Comparison of ENCODE assay signal across 11 cellular contexts in genomic region chr15:81275711-81276417, GRCh38. TPM values are rescaled to one million over a fixed set of nuclear protein-coding genes. Genes with fewer than 3 reads are reported as not detected.
DNase-seq lines count a peak whose midpoint lies in the region; ATAC-seq, FAIRE-seq and TF ChIP-seq lines count a peak whose summit lies in the region.
"Had no signal": no experiment of that assay in that cellular context is flagged by ENCODE, and none has a peak within 500 bp of the region (broad histone marks: within the 10 kb centered on the region; RNA-seq: fewer than 3 reads in every experiment).

No MANE protein-coding gene starts in this region.

- CTCF ChIA-PET in H1 (lab: Charles Lee; ENCODE audit: partially characterized antibody) = interaction anchor here (0.9 to 6.6 kb wide), 28 partner anchors 8 to 194 kb away, joined by 3 to 94 read pairs (median 6); partner anchors contain the start of gene TMC3
- CTCF ChIA-PET in naive thymus-derived CD4-positive, alpha-beta T cell (lab: Charles Lee) = interaction anchor here (0.7 to 6.2 kb wide), 19 partner anchors 8 to 169 kb away, joined by 3 to 128 read pairs (median 8); partner anchors contain the start of gene STARD5

- no peak overlapping the region for H2AK5ac ChIP-seq in H1 (ENCODE audit: low read depth, low read length)

- no peak overlapping the region for H3K23ac ChIP-seq in H1 (ENCODE audit: insufficient read length)

- peaks cover 11% of the 10 kb centered on the region for H3F3A ChIP-seq in GM23248 (ENCODE audit: insufficient read depth)

- H3K18ac ChIP-seq in H1 (ENCODE audit: extremely low read depth, low read length) = no peak overlapping the region

- H3K4me2 ChIP-seq in GM23248 (ENCODE audit: unreplicated experiment) = peak overlapping the region; percentile 40
- no peak overlapping the region for H3K4me2 ChIP-seq in H1 (ENCODE audit: insufficient read depth in 1 of 2, low read depth in 2 of 2, low read length in 2 of 2)

- peak overlapping the region; percentile 13; the same call in 1 of the 2 replicates for H2AFZ ChIP-seq in GM23248
- H2AFZ ChIP-seq in H1 (ENCODE audit: low read length) = 0 out of 2 replicates have a peak overlapping the region, but pooled peaks have one; percentile 33

- no peaks in the 10 kb centered on the region for H3K79me1 ChIP-seq in H1 (ENCODE audit: low read depth, low read length)

- H3K9me3 ChIP-seq in GM23248 (ENCODE audit: low read depth) = no peaks in the 10 kb centered on the region
- peaks cover 6 to 12% of the 10 kb centered on the region in 2 experiments; a peak in 2 of 4 replicates for H3K9me3 ChIP-seq in H1 (ENCODE audit: insufficient read depth in 2 of 2, low read depth in 1 of 2, low read length in 1 of 2)
- H3K9me3 ChIP-seq in naive thymus-derived CD4-positive, alpha-beta T cell (ENCODE audit: control insufficient read depth in 2 of 3, low read length in 3 of 3) = no peaks in the 10 kb centered on the region
- H3K9me3 ChIP-seq in mucosa of descending colon = no peaks in the 10 kb centered on the region

- H4K91ac ChIP-seq in H1 (replicated peaks; ENCODE audit: insufficient read length, low read length) = no peak overlapping the region

- H3K27me3 Mint-ChIP-seq in naive thymus-derived CD4-positive, alpha-beta T cell = no peaks in the 10 kb centered on the region
- H3K27me3 Mint-ChIP-seq in HFFc6 (ENCODE audit: insufficient read depth) = peaks cover 15% of the 10 kb centered on the region

- no peak for FAIRE-seq in H1 (lab: Jason Lieb, UNC)

- H3K4me1 ChIP-seq in GM23248 (ENCODE audit: insufficient read depth) (peaks cover 12% of the 10 kb centered on the region), H1 (replicated peaks in 1 of 4; ENCODE audit: control insufficient read depth in 3 of 4, insufficient read depth in 4 of 4, low read length in 3 of 4) (no peaks in the 10 kb centered on the region), mucosa of descending colon (ENCODE audit: low read depth) (peaks cover 17% of the 10 kb centered on the region)
- peaks cover 0 to 35% of the 10 kb centered on the region in 2 donors for H3K4me1 ChIP-seq in naive thymus-derived CD4-positive, alpha-beta T cell (ENCODE audit: control insufficient read depth in 2 of 2, insufficient read depth in 2 of 2, low read length in 2 of 2)

- no peak overlapping the region for H4K5ac ChIP-seq in H1 (ENCODE audit: insufficient read length, low read depth, low read length)

- peaks cover 21 to 66% (median 62%) of the 10 kb centered on the region in 7 donors for H3K4me1 Mint-ChIP-seq in naive thymus-derived CD4-positive, alpha-beta T cell
- peaks cover 12% of the 10 kb centered on the region for H3K4me1 Mint-ChIP-seq in HFFc6 (ENCODE audit: low read depth)
- H3K4me1 Mint-ChIP-seq: nephron had no signal

- no peak overlapping the region for H2BK12ac ChIP-seq in H1 (ENCODE audit: low read depth, low read length)

- DNase-seq in AG09319 (ENCODE audit: extremely low read depth, low read depth) (peak; percentile 29), GM23248 (peak; percentile 21), H1 (ENCODE audit: low read depth in 1 of 2, low spot score in 2 of 2) (no peak), mucosa of descending colon (no peak), HFFc6 (no peak), COLO668 (lab: John Stamatoyannopoulos, UW; ENCODE audit: unreplicated experiment) (no peak)
- no peak for DNase-seq in naive thymus-derived CD4-positive, alpha-beta T cell

- no peak for TF ChIP-seq EP300 in H1 (IDR thresholded peaks at IDR 0.05; ENCODE audit: borderline replicate concordance in 1 of 2, low read depth in 2 of 2, low read length in 2 of 2)

- no peak overlapping the region for H2BK5ac ChIP-seq in H1 (ENCODE audit: low read depth, low read length)

- H4K20me1 ChIP-seq in GM23248 (ENCODE audit: insufficient read depth) (no peaks in the 10 kb centered on the region), H1 (replicated peaks in 1 of 2; ENCODE audit: control insufficient read depth in 1 of 2, insufficient read depth in 2 of 2, low read length in 2 of 2) (no peaks in the 10 kb centered on the region)

- H3K27ac ChIP-seq in GM23248 (no peak overlapping the region), H1 (ENCODE audit: low read depth, low read length) (no peak overlapping the region)
- H3K27ac ChIP-seq in naive thymus-derived CD4-positive, alpha-beta T cell (ENCODE audit: low read depth, low read length) = peak overlapping the region; percentile 52
- H3K27ac ChIP-seq: cardiac muscle cell had no signal

- no peak for TF ChIP-seq POLR2A in H1 (IDR thresholded peaks at IDR 0.05; ENCODE audit: control extremely low read depth in 1 of 2, low read depth in 2 of 2, low read length in 2 of 2)

- H3K36me3 ChIP-seq in GM23248 (ENCODE audit: low read depth) = no peaks in the 10 kb centered on the region
- H3K36me3 ChIP-seq in H1 (ENCODE audit: control insufficient read depth in 2 of 4, insufficient read depth in 4 of 4, low read length in 3 of 4) = no peaks in the 10 kb centered on the region
- no peaks in the 10 kb centered on the region for H3K36me3 ChIP-seq in naive thymus-derived CD4-positive, alpha-beta T cell (ENCODE audit: control insufficient read depth in 2 of 3, insufficient read depth in 3 of 3, low read length in 3 of 3)
- H3K36me3 ChIP-seq in mucosa of descending colon (ENCODE audit: low read depth) = no peaks in the 10 kb centered on the region
- H3K36me3 ChIP-seq: cardiac muscle cell had no signal

- peak overlapping the region in 9 of 10 donors; percentile 23 to 68 (median 51) for H3K4me3 Mint-ChIP-seq in naive thymus-derived CD4-positive, alpha-beta T cell
- no peak overlapping the region for H3K4me3 Mint-ChIP-seq in HFFc6
- H3K4me3 Mint-ChIP-seq: activated T-cell treated with anti-CD3 and anti-CD28 coated beads, Interleukin-2, amount 50 U/mL, for 4 hours; nephron had no signal

- in situ Hi-C loops in GM23248 (cut with MboI) = loop anchor here (5.0 kb wide), 1 partner anchor 126 kb away; no protein-coding TSS in a partner anchor

- H2BK120ac ChIP-seq in H1 (replicated peaks; ENCODE audit: low read depth, low read length) = no peak overlapping the region

- peaks cover 8 to 21% (median 10%) of the 10 kb centered on the region in 5 donors for H3K36me3 Mint-ChIP-seq in naive thymus-derived CD4-positive, alpha-beta T cell
- peaks cover 5% of the 10 kb centered on the region for H3K36me3 Mint-ChIP-seq in HFFc6 (ENCODE audit: low read depth)

- H3K9me2 ChIP-seq in GM23248 (ENCODE audit: insufficient read depth) = no peaks in the 10 kb centered on the region

- TF ChIP-seq RAD21 in H1 (IDR thresholded peaks at IDR 0.05 in 1 of 2, conservative IDR thresholded peaks at IDR 0.05 in 1 of 2; ENCODE audit: low read depth in 2 of 2, low read length in 2 of 2) = no peak

- peak overlapping the region in 8 of 9 donors; percentile 44 to 90 (median 84) for H3K27ac Mint-ChIP-seq in naive thymus-derived CD4-positive, alpha-beta T cell
- no peak overlapping the region for H3K27ac Mint-ChIP-seq in HFFc6

- H3K23me2 ChIP-seq in H1 (ENCODE audit: low read depth, low read length) = no peaks in the 10 kb centered on the region

- intact Hi-C loops in naive thymus-derived CD4-positive, alpha-beta T cell (cut with micrococcal nuclease) = loop anchor here (1.0 to 10.0 kb wide), 11 partner anchors 8 to 1124 kb away; partner anchors contain the start of genes STARD5 (in 2 of the 2) and FAH (in 1 of the 2)
- intact Hi-C loops in mucosa of descending colon (cut with DNase I, micrococcal nuclease) = loop anchor here (2.0 to 10.0 kb wide), 3 partner anchors 59 to 125 kb away; no protein-coding TSS in a partner anchor

- H3K9ac ChIP-seq in GM23248 (no peak overlapping the region), H1 (replicated peaks in 1 of 4; ENCODE audit: extremely low read depth in 1 of 4, low read depth in 3 of 4, low read length in 3 of 4) (no peak overlapping the region)

- H3K14ac ChIP-seq in H1 (ENCODE audit: insufficient read length) = no peak overlapping the region

- H3K79me2 ChIP-seq in GM23248 (ENCODE audit: insufficient read depth) (no peaks in the 10 kb centered on the region), H1 (ENCODE audit: control insufficient read depth in 1 of 2, insufficient read depth in 2 of 2, low read length in 2 of 2) (no peaks in the 10 kb centered on the region)

- POLR2A ChIA-PET in H1 (lab: Charles Lee; ENCODE audit: partially characterized antibody) = interaction anchor here (0.8 to 1.1 kb wide), 2 partner anchors 10 to 123 kb away, joined by 3 read pairs; no protein-coding TSS in a partner anchor
- POLR2A ChIA-PET in naive thymus-derived CD4-positive, alpha-beta T cell (lab: Charles Lee) = interaction anchor here (0.9 to 17.1 kb wide), 12 partner anchors 11 to 126 kb away, joined by 4 to 642 read pairs (median 6); partner anchors contain the start of gene STARD5

- no peak for ATAC-seq in naive thymus-derived CD4-positive, alpha-beta T cell
- ATAC-seq in HG03045 (IDR thresholded peaks at IDR 0.05; ENCODE audit: unreplicated experiment) (no peak), mucosa of descending colon (no peak)

- no peak overlapping the region for H3K4ac ChIP-seq in H1 (replicated peaks; ENCODE audit: insufficient read length, low read depth, low read length)

- H3K27me3 ChIP-seq in GM23248 (replicated peaks; ENCODE audit: insufficient read depth) (no peaks in the 10 kb centered on the region), H1 (replicated peaks in 1 of 4; ENCODE audit: control insufficient read depth in 3 of 4, extremely low read depth in 1 of 4, insufficient read depth in 3 of 4, low read length in 3 of 4) (no peaks in the 10 kb centered on the region)
- no peaks in the 10 kb centered on the region for H3K27me3 ChIP-seq in naive thymus-derived CD4-positive, alpha-beta T cell (ENCODE audit: control insufficient read depth in 2 of 2, insufficient read depth in 2 of 2, low read length in 2 of 2)
- H3K27me3 ChIP-seq: cardiac muscle cell had no signal

- H4K8ac ChIP-seq in H1 (ENCODE audit: extremely low read depth, insufficient read depth, low read length) = no peak overlapping the region

- H3K4me3 ChIP-seq in GM23248 (no peak overlapping the region), H1 (ENCODE audit: extremely low read depth in 1 of 4, insufficient read depth in 2 of 4, low read depth in 3 of 4, low read length in 4 of 4) (no peak overlapping the region), mucosa of descending colon (no peak overlapping the region)
- H3K4me3 ChIP-seq in naive thymus-derived CD4-positive, alpha-beta T cell (ENCODE audit: low read length) = no peak overlapping the region
- H3K4me3 ChIP-seq: cardiac muscle cell had no signal

- H2BK15ac ChIP-seq in H1 (ENCODE audit: low read length) = no peak overlapping the region

- H3K9me3 Mint-ChIP-seq in naive thymus-derived CD4-positive, alpha-beta T cell = peaks cover 3 to 21% (median 9%) of the 10 kb centered on the region in 11 donors
- H3K9me3 Mint-ChIP-seq in HFFc6 = peaks cover 10% of the 10 kb centered on the region

- no peak overlapping the region for H3K56ac ChIP-seq in H1 (replicated peaks; ENCODE audit: insufficient read length, low read depth, low read length)

- H2BK20ac ChIP-seq in H1 (ENCODE audit: low read length) = no peak overlapping the region

- 67 to 71% methylated on average over 4 of the region's 4 CpGs for WGBS in GM23248 (ENCODE audit: low coverage in 1 of 2, low lambda C conversion rate in 2 of 2, missing lambda C conversion rate in 2 of 2), 2 experiments
- WGBS in H1 (ENCODE audit: extremely low coverage in 1 of 2, insufficient coverage in 1 of 2, insufficient read length in 1 of 2, insufficient replicate concordance in 2 of 2, low coverage in 1 of 2, low lambda C conversion rate in 2 of 2, missing lambda C conversion rate in 1 of 2), 2 experiments = 86% methylated on average over 4 of the region's 4 CpGs; no CpG with 5 or more reads in 1 of the 2 experiments

- TF ChIP-seq CTCF in AG09319 (IDR thresholded peaks at IDR 0.05; ENCODE audit: low read depth, low read length) = no peak
- no peak for TF ChIP-seq CTCF in H1 (IDR thresholded peaks at IDR 0.05; ENCODE audit: control extremely low read depth in 1 of 3, insufficient read depth in 1 of 3, low read depth in 1 of 3, low read length in 3 of 3)
- no peak for TF ChIP-seq CTCF in mucosa of descending colon (IDR thresholded peaks at IDR 0.05)
- no peak for TF ChIP-seq CTCF in HFFc6 (IDR thresholded peaks at IDR 0.05)

RNA-seq across cellular contexts. Expression of gene STARD5, which starts 48.1 kb away (rescaled TPM):
- 7.2 and 9.6 TPM in 2 replicates for total RNA-seq in GM23248 (2014; rRNA removed; shearing (Covaris generic))
- polyA plus RNA-seq in GM23248 (2016; fragmentation: Nextera tagmentation; extraction: Ambion mirVana) (11.8 and 12.1 TPM in 2 replicates), H1 (2011; rRNA removed) (10.0 and 10.4 TPM in 2 replicates)
- total RNA-seq in H1 (2021; fragmentation: NEBNext Ultra II Directional; extraction: Animal tissue kit (Norgen Biotek cat#: 25700)) = 5.5 and 5.8 TPM in 2 replicates
- 9.5 TPM for polyA plus RNA-seq in H1 (2011; cell fraction: cytosol; rRNA removed)
- 20.2 TPM for polyA plus RNA-seq in H1 (2011; cell fraction: nucleus; rRNA removed)
- polyA plus RNA-seq in H1 (2012, experiment 1 of 2) = 4.6 to 6.2 TPM (median 5.2 TPM) in 4 replicates
- polyA plus RNA-seq in H1 (2012, experiment 2 of 2) = 2.3 TPM
- 4.6 TPM for polyA plus RNA-seq in H1 (2013, experiment 1 of 2)
- polyA plus RNA-seq in H1 (2013, experiment 2 of 2) = 4.2 TPM
- 11.4 and 14.3 TPM in 2 replicates for polyA minus RNA-seq in H1 (2011; rRNA and poly(A)+ RNA removed)
- polyA minus RNA-seq in H1 (2011; cell fraction: cytosol; rRNA and poly(A)+ RNA removed) = 3.4 TPM
- polyA minus RNA-seq in H1 (2011; cell fraction: nucleus; rRNA and poly(A)+ RNA removed) = 18.4 TPM
- 10 to 100 TPM in 3 of 5 experiments, 1 to 10 TPM in 2; 5.0 to 11.7 (median 10.1) TPM for total RNA-seq in naive thymus-derived CD4-positive, alpha-beta T cell
- polyA plus RNA-seq in naive thymus-derived CD4-positive, alpha-beta T cell = 10 to 100 TPM in 1 of 2 donors, 1 to 10 TPM in 1; 5.2 to 13.5 TPM
- total RNA-seq in mucosa of descending colon = 10 to 100 TPM; 16.6 to 38.9 (median 33.4) TPM
- 1 to 10 TPM; 2.7 to 4.0 (median 3.6) TPM for total RNA-seq in HFFc6 (2021; fragmentation: NEBNext Ultra II Directional; extraction: Animal tissue kit (Norgen Biotek cat#: 25700))

Comparison
In these comparisons a context has a peak if more than half of its experiments do, and no peak if none do; other contexts are left out.
1. DNase-seq: peak in AG09319 (single experiment) and GM23248 (single experiment); none in H1 (0 of 2), naive thymus-derived CD4-positive, alpha-beta T cell (0 of 9), mucosa of descending colon (0 of 3), HFFc6 (single experiment) and COLO668 (single experiment).